In genomic region chr17:48051706-48052486, GRCh38 we compare ENCODE assay signal across 8 cellular contexts. TPM values are rescaled to one million over a fixed set of nuclear protein-coding genes. Genes with fewer than 3 reads are reported as not detected.
DNase-seq lines count a peak whose midpoint lies in the region; ATAC-seq and TF ChIP-seq lines count a peak whose summit lies in the region.

No MANE protein-coding gene starts in this region.

- no peaks in the 10 kb centered on the region for H3K9me3 ChIP-seq in CD8-positive, alpha-beta T cell (ENCODE audit: low read length)
- H3K9me3 ChIP-seq in colonic mucosa (no peaks in the 10 kb centered on the region), lower lobe of right lung (no peaks in the 10 kb centered on the region), upper lobe of right lung (no peaks in the 10 kb centered on the region)

- TF ChIP-seq CTCF in CD8-positive, alpha-beta T cell (IDR thresholded peaks at IDR 0.05), result no peak
- TF ChIP-seq CTCF in colonic mucosa (IDR thresholded peaks at IDR 0.05) (no peak), lower lobe of right lung (IDR thresholded peaks at IDR 0.05) (no peak), upper lobe of right lung (IDR thresholded peaks at IDR 0.05) (no peak)

- no peaks in the 10 kb centered on the region for H3K9me3 Mint-ChIP-seq in CD8-positive, alpha-beta T cell

- peaks cover 35% of the 10 kb centered on the region for H3K36me3 ChIP-seq in CD8-positive, alpha-beta T cell (ENCODE audit: insufficient read depth, low read length)
- H3K36me3 ChIP-seq in colonic mucosa, result peaks cover 5% of the 10 kb centered on the region
- H3K36me3 ChIP-seq in lower lobe of right lung, result peaks cover 45% of the 10 kb centered on the region
- H3K36me3 ChIP-seq in upper lobe of right lung, result peaks cover 45% of the 10 kb centered on the region

- no peaks in the 10 kb centered on the region for H3K27me3 Mint-ChIP-seq in CD8-positive, alpha-beta T cell (ENCODE audit: low read depth)

- CTCF ChIA-PET in CD8-positive, alpha-beta T cell (lab: Charles Lee), result interaction anchor here (1.1 to 3.8 kb wide), 5 partner anchors 16 to 28 kb away, joined by 3 to 20 read pairs (median 6); no protein-coding TSS in a partner anchor
- CTCF ChIA-PET in HEK293T (lab: Yijun Ruan, JAX), result no interaction called here

- POLR2A ChIA-PET in CD8-positive, alpha-beta T cell (lab: Charles Lee), result no interaction called here
- POLR2A ChIA-PET in HEK293T (lab: Yijun Ruan, JAX), result interaction anchor here (1.0 kb wide), 1 partner anchor 26 kb away, joined by 4 read pairs; no protein-coding TSS in a partner anchor

- ATAC-seq in CD8-positive, alpha-beta T cell, result no peak
- ATAC-seq in lower lobe of right lung (no peak), upper lobe of right lung (no peak), HG02642 (IDR thresholded peaks at IDR 0.05; ENCODE audit: poor library complexity, unreplicated experiment) (no peak)

- H3K27me3 ChIP-seq in CD8-positive, alpha-beta T cell (ENCODE audit: insufficient read depth, low read length), result no peaks in the 10 kb centered on the region
- H3K27me3 ChIP-seq in colonic mucosa (no peaks in the 10 kb centered on the region), lower lobe of right lung (ENCODE audit: low read depth) (no peaks in the 10 kb centered on the region), upper lobe of right lung (no peaks in the 10 kb centered on the region)

- no peak for DNase-seq in CD8-positive, alpha-beta T cell
- DNase-seq in NCI-H69 (lab: John Stamatoyannopoulos, UW), result peak; percentile 71
- peak; percentile 42 for DNase-seq in colonic mucosa
- DNase-seq in lower lobe of right lung, result no peak
- no peak for DNase-seq in upper lobe of right lung
- no peak for DNase-seq in HEK293T (ENCODE audit: extremely low spot score)
- no peak for DNase-seq in DMS114 treated with DMSO at 0.1 percent for 48 hours (lab: John Stamatoyannopoulos, UW; ENCODE audit: unreplicated experiment)

- H3K27ac Mint-ChIP-seq in CD8-positive, alpha-beta T cell, result peak overlapping the region; percentile 70

- peaks cover 65% of the 10 kb centered on the region for H3K36me3 Mint-ChIP-seq in CD8-positive, alpha-beta T cell

- H3K9ac ChIP-seq in colonic mucosa (ENCODE audit: low read depth in 2 of 2, low read length in 2 of 2), result peak overlapping the region; percentile 24 to 38

- no peak overlapping the region for H3K4me3 Mint-ChIP-seq in CD8-positive, alpha-beta T cell

- H3K4me1 ChIP-seq in CD8-positive, alpha-beta T cell (ENCODE audit: insufficient read depth, low read length), result peaks cover 40% of the 10 kb centered on the region
- H3K4me1 ChIP-seq in colonic mucosa (peaks cover 54% of the 10 kb centered on the region), lower lobe of right lung (peaks cover 74% of the 10 kb centered on the region), upper lobe of right lung (peaks cover 71% of the 10 kb centered on the region)

- H3K4me1 Mint-ChIP-seq in CD8-positive, alpha-beta T cell (ENCODE audit: low read depth), result peaks cover 65% of the 10 kb centered on the region

- intact Hi-C loops in CD8-positive, alpha-beta T cell (cut with DNase I, micrococcal nuclease), result no loop called here
- intact Hi-C loops in colonic mucosa (cut with DNase I), result no loop called here
- intact Hi-C loops in lower lobe of right lung (cut with DNase I), result no loop called here
- intact Hi-C loops in upper lobe of right lung (cut with DNase I), result no loop called here

- H3K4me3 ChIP-seq in CD8-positive, alpha-beta T cell (ENCODE audit: low read depth, low read length), result no peak overlapping the region
- H3K4me3 ChIP-seq in colonic mucosa, result no peak overlapping the region
- peak overlapping the region; percentile 87 for H3K4me3 ChIP-seq in lower lobe of right lung
- H3K4me3 ChIP-seq in upper lobe of right lung, result peak overlapping the region; percentile 91

- no peak overlapping the region for H3K27ac ChIP-seq in CD8-positive, alpha-beta T cell (ENCODE audit: low read depth, low read length)
- H3K27ac ChIP-seq in colonic mucosa, result peak overlapping the region; percentile 95
- peak overlapping the region; percentile 92 for H3K27ac ChIP-seq in lower lobe of right lung
- H3K27ac ChIP-seq in upper lobe of right lung, result peak overlapping the region; percentile 99

TF ChIP-seq in HEK293T, 16 proteins besides CTCF, POLR2A, EP300 and RAD21:
- TF ChIP-seq FOXK2 (IDR thresholded peaks at IDR 0.05), result no peak
- no peak for TF ChIP-seq ZNF384 (IDR thresholded peaks at IDR 0.05)
- TF ChIP-seq FOXM1 (IDR thresholded peaks at IDR 0.05; ENCODE audit: borderline replicate concordance), result no peak
- TF ChIP-seq ARNT (IDR thresholded peaks at IDR 0.05), result no peak
- no peak for TF ChIP-seq PKNOX1 (IDR thresholded peaks at IDR 0.05)
- TF ChIP-seq SP1 (IDR thresholded peaks at IDR 0.05), result no peak
- no peak for TF ChIP-seq HDGF (IDR thresholded peaks at IDR 0.05; ENCODE audit: borderline replicate concordance)
- TF ChIP-seq NFRKB (IDR thresholded peaks at IDR 0.05), result no peak
- TF ChIP-seq L3MBTL2 (conservative IDR thresholded peaks at IDR 0.05), result no peak
- TF ChIP-seq ELF4 (IDR thresholded peaks at IDR 0.05), result no peak
- TF ChIP-seq BHLHE40 (IDR thresholded peaks at IDR 0.05; ENCODE audit: borderline replicate concordance), result no peak
- TF ChIP-seq TARDBP (IDR thresholded peaks at IDR 0.05), result no peak
- no peak for TF ChIP-seq FOXA1 (IDR thresholded peaks at IDR 0.05)
- TF ChIP-seq SUZ12 (IDR thresholded peaks at IDR 0.05), result no peak
- TF ChIP-seq CTBP1 (IDR thresholded peaks at IDR 0.05; ENCODE audit: borderline replicate concordance), result no peak

RNA-seq across cellular contexts. Expression of gene NFE2L1, which starts 3.7 kb away (rescaled TPM):
- 10 to 100 TPM; 29.5 to 32.5 TPM for total RNA-seq in CD8-positive, alpha-beta T cell
- total RNA-seq in colonic mucosa (100 to 1,000 TPM; 158 to 264 TPM), lower lobe of right lung (162 TPM), upper lobe of right lung (201 TPM)

RNA-seq across cellular contexts. Expression of gene COPZ2, which starts 14.3 kb away (rescaled TPM):
- under 1 TPM; 0.57 to 0.92 TPM for total RNA-seq in CD8-positive, alpha-beta T cell
- 1 to 10 TPM; 4.3 to 9.9 TPM for total RNA-seq in colonic mucosa
- total RNA-seq in lower lobe of right lung, result 22.9 TPM
- 24.5 TPM for total RNA-seq in upper lobe of right lung

RNA-seq across cellular contexts. Expression of gene CBX1, which starts 49.4 kb away (rescaled TPM):
- total RNA-seq in CD8-positive, alpha-beta T cell, result 1 to 10 TPM; 5.4 to 6.6 TPM
- total RNA-seq in colonic mucosa, result 10 to 100 TPM; 32.3 to 53.0 TPM
- total RNA-seq in lower lobe of right lung, result 30.7 TPM
- 34.0 TPM for total RNA-seq in upper lobe of right lung

RNA-seq across cellular contexts. Expression of gene SNX11, which starts 55.7 kb away (rescaled TPM):
- 10 to 100 TPM; 15.3 to 16.3 TPM for total RNA-seq in CD8-positive, alpha-beta T cell
- total RNA-seq in colonic mucosa, result 10 to 100 TPM; 18.7 to 24.4 TPM
- total RNA-seq in lower lobe of right lung, result 19.7 TPM
- total RNA-seq in upper lobe of right lung, result 20.8 TPM

Comparison
In these comparisons a context has a peak if more than half of its experiments do, and no peak if none do; other contexts are left out.
1. DNase-seq: peak in NCI-H69 (single experiment) and colonic mucosa (single experiment); none in CD8-positive, alpha-beta T cell (0 of 7), lower lobe of right lung (single experiment), upper lobe of right lung (single experiment), HEK293T (single experiment) and DMS114 treated with DMSO at 0.1 percent for 48 hours (single experiment).
2. H3K4me3 ChIP-seq: peak in lower lobe of right lung (single experiment) and upper lobe of right lung (single experiment); none in CD8-positive, alpha-beta T cell (single experiment) and colonic mucosa (single experiment).